ENCODE assay signal across 8 cellular contexts in genomic region chr12:53380797-53381738, GRCh38. TPM values are rescaled to one million over a fixed set of nuclear protein-coding genes. Genes with fewer than 3 reads are reported as not detected.
DNase-seq lines count a peak whose midpoint lies in the region; FAIRE-seq and TF ChIP-seq lines count a peak whose summit lies in the region.

No MANE protein-coding gene starts in this region.

- CTCF ChIA-PET in Calu3 (lab: Charles Lee) = interaction anchor here (0.5 to 2.2 kb wide), 3 partner anchors 28 to 628 kb away, joined by 6 to 19 read pairs (median 7); partner anchors contain the start of gene HOXC8

- H3K4me1 Mint-ChIP-seq in Calu3 (ENCODE audit: low read depth, unreplicated experiment) = peaks cover 20% of the 10 kb centered on the region

- no peak for TF ChIP-seq CTCF in Calu3 (IDR thresholded peaks at IDR 0.05; ENCODE audit: unreplicated experiment)
- no peak for TF ChIP-seq CTCF in choroid plexus epithelial cell (conservative IDR thresholded peaks at IDR 0.05; ENCODE audit: low read depth, low read length)

- H3K4me1 ChIP-seq in mucosa of rectum (ENCODE audit: control insufficient read depth in 2 of 2, insufficient read depth in 2 of 2, low read length in 2 of 2) = peaks cover 40 to 43% of the 10 kb centered on the region in 2 donors

- peaks cover 20 to 26% of the 10 kb centered on the region in 2 donors for H3K36me3 ChIP-seq in mucosa of rectum (ENCODE audit: control insufficient read depth in 2 of 2, insufficient read depth in 2 of 2, low read length in 2 of 2)

- no TSS peak for BruUV-seq in Calu3 (replicated peaks; lab: Mats Ljungman, UMichigan)

- H3K9me3 ChIP-seq in mucosa of rectum (ENCODE audit: control insufficient read depth in 2 of 2, low read length in 2 of 2) = no peaks in the 10 kb centered on the region

- no peaks in the 10 kb centered on the region for H3K9me3 Mint-ChIP-seq in Calu3 (ENCODE audit: low read depth, unreplicated experiment)

- H3K27me3 Mint-ChIP-seq in Calu3 (ENCODE audit: unreplicated experiment) = no peaks in the 10 kb centered on the region

- no peaks in the 10 kb centered on the region for H3K27me3 ChIP-seq in mucosa of rectum (ENCODE audit: control insufficient read depth in 2 of 2, insufficient read depth in 2 of 2, low read length in 2 of 2)

- H3K36me3 Mint-ChIP-seq in Calu3 (ENCODE audit: insufficient read depth, unreplicated experiment) = peaks cover 52% of the 10 kb centered on the region

- H3K9ac ChIP-seq in mucosa of rectum (ENCODE audit: low read depth in 1 of 2, low read length in 2 of 2) = peak overlapping the region; percentile 68

- H3K4me3 ChIP-seq in choroid plexus epithelial cell (ENCODE audit: low read depth, low read length) (peak overlapping the region; percentile 62), mucosa of rectum (ENCODE audit: low read length in 2 of 2) (peak overlapping the region; percentile 62 to 78)

- peak overlapping the region; percentile 74 to 98 for H3K27ac ChIP-seq in mucosa of rectum (ENCODE audit: low read depth in 2 of 2, low read length in 2 of 2)

- DNase-seq in Calu3 (no peak), NAMALWA (ENCODE audit: low spot score) (peak; percentile 20), choroid plexus epithelial cell (ENCODE audit: low read depth) (peak; percentile 64), superior temporal gyrus (ENCODE audit: extremely low spot score) (no peak), H54 (ENCODE audit: insufficient read length, low spot score) (no peak), NCI-H2227 (lab: John Stamatoyannopoulos, UW; ENCODE audit: unreplicated experiment) (no peak), NCI-H187 (lab: John Stamatoyannopoulos, UW) (no peak)

- TF ChIP-seq POLR2A in H54 (IDR thresholded peaks at IDR 0.05; ENCODE audit: low read depth, low read length) = no peak

- no peak overlapping the region for H3K4me3 Mint-ChIP-seq in Calu3 (ENCODE audit: low read depth, unreplicated experiment)

- peak overlapping the region; percentile 76 for H3K27ac Mint-ChIP-seq in Calu3 (ENCODE audit: unreplicated experiment)

- FAIRE-seq in H54 (lab: Jason Lieb, UNC) = no peak

- intact Hi-C loops in Calu3 (cut with micrococcal nuclease; ENCODE audit: unreplicated experiment) = loop anchor here (2.0 kb wide), 1 partner anchor 28 kb away; no protein-coding TSS in a partner anchor

RNA-seq across cellular contexts. Expression of gene SP1, which starts 1.1 kb away (rescaled TPM):
- total RNA-seq in Calu3 (2022) = 52.5 and 58.0 TPM in 2 replicates

RNA-seq across cellular contexts. Expression of gene AMHR2, which starts 42.6 kb away (rescaled TPM):
- total RNA-seq in Calu3 (2022) = not detected in 2 replicates

RNA-seq across cellular contexts. Expression of gene SP7, which starts 44.9 kb away (rescaled TPM):
- not detected in 2 replicates for total RNA-seq in Calu3 (2022)

RNA-seq across cellular contexts. Expression of gene AAAS, which starts 59.7 kb away (rescaled TPM):
- total RNA-seq in Calu3 (2022) = 31.0 and 33.6 TPM in 2 replicates

Comparison
In these comparisons a context has a peak if more than half of its experiments do, and no peak if none do; other contexts are left out.
1. DNase-seq: peak in NAMALWA (single experiment) and choroid plexus epithelial cell (single experiment); none in Calu3 (single experiment), superior temporal gyrus (single experiment), H54 (single experiment), NCI-H2227 (single experiment) and NCI-H187 (0 of 2).